In genomic region chrX:85109235-85109634, GRCh38 we compare ENCODE assay signal across 9 cellular contexts.
DNase-seq lines count a peak whose midpoint lies in the region; ATAC-seq, FAIRE-seq and TF ChIP-seq lines count a peak whose summit lies in the region.
"Had no signal": no experiment of that assay in that cellular context is flagged by ENCODE, and none has a peak within 500 bp of the region (broad histone marks: within the 10 kb centered on the region; RNA-seq: fewer than 3 reads in every experiment).

No MANE protein-coding gene starts in this region.

- TF ChIP-seq EP300 in HepG2 (IDR thresholded peaks at IDR 0.05; ENCODE audit: low read depth in 2 of 2, low read length in 2 of 2): no peak
- no peak for TF ChIP-seq EP300 in HepG2 (CRISPR knock-in tag; IDR thresholded peaks at IDR 0.05; ENCODE audit: borderline replicate concordance)

- H3K4me2 ChIP-seq in SU-DHL-6 (ENCODE audit: low read depth, low read length, poor library complexity, severe bottlenecking) (no peak overlapping the region), HepG2 (ENCODE audit: low read depth, low read length) (no peak overlapping the region)

- H2AFZ ChIP-seq in SU-DHL-6 (ENCODE audit: low read depth, low read length, severe bottlenecking): peak overlapping the region; percentile 41
- no peak overlapping the region for H2AFZ ChIP-seq in HepG2 (ENCODE audit: low read length)

- H3K27me3 ChIP-seq in SU-DHL-6 (ENCODE audit: low read length) (no peaks in the 10 kb centered on the region), HepG2 (ENCODE audit: control insufficient read depth in 1 of 2, insufficient read depth in 2 of 2, low read length in 2 of 2) (no peaks in the 10 kb centered on the region)

- CTCF ChIA-PET in HepG2 (lab: Yijun Ruan, JAX; ENCODE audit: low intra/inter-chr PET ratio, low total read pairs): no interaction called here

- H3K9me3 ChIP-seq in SU-DHL-6 (ENCODE audit: insufficient read depth, low read length) (no peaks in the 10 kb centered on the region), HepG2 (ENCODE audit: low read length) (no peaks in the 10 kb centered on the region)
- H3K9me3 ChIP-seq: adrenal gland had no signal

- no peak for FAIRE-seq in H54 (lab: Jason Lieb, UNC)
- no peak for FAIRE-seq in HepG2 (lab: Jason Lieb, UNC)

- WGBS in HepG2 (ENCODE audit: low lambda C conversion rate): 27% methylated on average over 6 of the region's 8 CpGs

- H3K27ac ChIP-seq in SU-DHL-6 (ENCODE audit: low read depth, low read length) (no peak overlapping the region), HepG2 (ENCODE audit: extremely low read length, insufficient read depth, low read length) (no peak overlapping the region), caudate nucleus (ENCODE audit: low read depth, low read length) (no peak overlapping the region)
- H3K27ac ChIP-seq: adrenal gland had no signal

- H3K36me3 ChIP-seq in SU-DHL-6 (ENCODE audit: low read length) (no peaks in the 10 kb centered on the region), HepG2 (replicated peaks in 1 of 2; ENCODE audit: control insufficient read depth in 1 of 2, insufficient read depth in 2 of 2, low read length in 2 of 2) (no peaks in the 10 kb centered on the region)
- H3K36me3 ChIP-seq: adrenal gland had no signal

- TF ChIP-seq RAD21 in HepG2 (CRISPR knock-in tag; IDR thresholded peaks at IDR 0.05): no peak

- peaks cover 7% of the 10 kb centered on the region for H3K4me1 ChIP-seq in HepG2 (ENCODE audit: insufficient read depth, low read length)
- H3K4me1 ChIP-seq: adrenal gland had no signal

- peak; percentile 69 for ATAC-seq in HepG2
- no peak for ATAC-seq in HG03439 (IDR thresholded peaks at IDR 0.05; ENCODE audit: unreplicated experiment)

- H3K9ac ChIP-seq in SU-DHL-6 (ENCODE audit: low read length) (no peak overlapping the region), HepG2 (ENCODE audit: insufficient read depth, low read depth, low read length) (no peak overlapping the region)

- TF ChIP-seq POLR2A in H54 (IDR thresholded peaks at IDR 0.05; ENCODE audit: low read depth, low read length) (no peak), HepG2 (IDR thresholded peaks at IDR 0.05; ENCODE audit: insufficient read depth in 1 of 2, low read depth in 2 of 2, low read length in 2 of 2) (no peak)

- H3F3A ChIP-seq in SU-DHL-6 (ENCODE audit: insufficient read depth): peaks cover 3% of the 10 kb centered on the region; the same call in 1 of the 2 replicates

- DNase-seq in ELF-1 (ENCODE audit: low read depth, low spot score) (peak; percentile 76), H54 (ENCODE audit: insufficient read length, low spot score) (peak; percentile 2), HepG2 (ENCODE audit: low spot score) (peak; percentile 12), HuH-7 (ENCODE audit: low spot score) (no peak), 8988T (no peak), caudate nucleus (lab: John Stamatoyannopoulos, UW) (no peak)

- H4K20me1 ChIP-seq in SU-DHL-6 (ENCODE audit: low read depth, low read length): no peaks in the 10 kb centered on the region
- no peaks in the 10 kb centered on the region for H4K20me1 ChIP-seq in HepG2 (ENCODE audit: insufficient read depth, low read length)

- no peaks in the 10 kb centered on the region for H3K9me2 ChIP-seq in SU-DHL-6 (replicated peaks; ENCODE audit: insufficient read depth, low read length)

- H3K79me2 ChIP-seq in SU-DHL-6 (ENCODE audit: insufficient read depth, low read length) (no peaks in the 10 kb centered on the region), HepG2 (ENCODE audit: insufficient read depth, low read length) (no peaks in the 10 kb centered on the region)

- in situ Hi-C loops in HepG2 (cut with HindIII; ENCODE audit: extremely low pct_ligation_motif_present, low pct_unique_long_range_greater_than_20kb): no loop called here

- no TSS peak for BruUV-seq in HepG2 (replicated peaks; lab: Mats Ljungman, UMichigan)

- POLR2A ChIA-PET in HepG2 (lab: Yijun Ruan, JAX): no interaction called here

- TF ChIP-seq CTCF in SU-DHL-6 (IDR thresholded peaks at IDR 0.05; ENCODE audit: insufficient read depth, low read length, poor library complexity, severe bottlenecking) (peak; percentile 32), HepG2 (CRISPR knock-in tag; IDR thresholded peaks at IDR 0.05) (peak; percentile 52)

- H3K4me3 ChIP-seq in SU-DHL-6 (ENCODE audit: insufficient read depth, low read length, poor library complexity, severe bottlenecking): no peak overlapping the region
- no peak overlapping the region for H3K4me3 ChIP-seq in HepG2 (replicated peaks in 1 of 3; ENCODE audit: insufficient read depth in 1 of 3, low read depth in 2 of 3, low read length in 3 of 3)
- H3K4me3 ChIP-seq: adrenal gland had no signal

- intact Hi-C loops in HepG2 (cut with micrococcal nuclease; ENCODE audit: unreplicated experiment): no loop called here

TF ChIP-seq in HepG2, 621 proteins besides CTCF, POLR2A, EP300 and RAD21:
- no peak for TF ChIP-seq ZNF878 (CRISPR knock-in tag; IDR thresholded peaks at IDR 0.05)
- peak; percentile 39 for TF ChIP-seq YY1 (IDR thresholded peaks at IDR 0.05; ENCODE audit: insufficient read depth, insufficient replicate concordance, low read depth, low read length)
TF ChIP-seq in HepG2: peak in this region for 1.

Comparison
In these comparisons a context has a peak if more than half of its experiments do, and no peak if none do; other contexts are left out.
1. DNase-seq: peak in ELF-1 (single experiment), H54 (single experiment) and HepG2 (single experiment); none in HuH-7 (single experiment), 8988T (single experiment) and caudate nucleus (0 of 61).